Comparison of ENCODE assay signal across 12 cellular contexts in genomic region chr5:172700686-172701324, GRCh38. TPM values are rescaled to one million over a fixed set of nuclear protein-coding genes. Genes with fewer than 3 reads are reported as not detected.
DNase-seq lines count a peak whose midpoint lies in the region; ATAC-seq and TF ChIP-seq lines count a peak whose summit lies in the region.
"Had no signal": no experiment of that assay in that cellular context is flagged by ENCODE, and none has a peak within 500 bp of the region (broad histone marks: within the 10 kb centered on the region; RNA-seq: fewer than 3 reads in every experiment).

No MANE protein-coding gene starts in this region.

- H3K27ac ChIP-seq in thyroid gland, result no peak overlapping the region

- TF ChIP-seq POLR2A in thyroid gland (IDR thresholded peaks at IDR 0.05), result no peak

- H3K36me3 ChIP-seq in mucosa of descending colon (ENCODE audit: low read depth), result no peaks in the 10 kb centered on the region
- H3K36me3 ChIP-seq in thyroid gland, result no peaks in the 10 kb centered on the region
- H3K36me3 ChIP-seq: tibial nerve had no signal

- WGBS in thyroid gland, 2 donors, result 24 to 34% methylated on average over 9 to 10 of the region's 10 CpGs

- ATAC-seq in left cardiac atrium, result peak; percentile 4 to 35
- peak; percentile 55 for ATAC-seq in mucosa of descending colon

- TF ChIP-seq CTCF in mucosa of descending colon (IDR thresholded peaks at IDR 0.05) (no peak), thyroid gland (IDR thresholded peaks at IDR 0.05) (no peak)

- intact Hi-C loops in left cardiac atrium (cut with DNase I) (loop anchor here in 1 of 2 donors (5.0 kb wide), 1 partner anchor 591 kb away; no protein-coding TSS in a partner anchor), mucosa of descending colon (cut with DNase I, micrococcal nuclease) (no loop called here), thyroid gland (cut with DNase I) (no loop called here)

- H3K4me3 ChIP-seq in mucosa of descending colon, result no peak overlapping the region
- no peak overlapping the region for H3K4me3 ChIP-seq in thyroid gland (replicated peaks in 1 of 3)
- H3K4me3 ChIP-seq: tibial nerve had no signal

- H3K4me1 ChIP-seq in mucosa of descending colon (ENCODE audit: low read depth) (peaks cover 2% of the 10 kb centered on the region), thyroid gland (peaks cover 0 to 22% of the 10 kb centered on the region in 2 donors)

- DNase-seq in DMS53 (lab: John Stamatoyannopoulos, UW) (peak; percentile 76), NCI-H69 (lab: John Stamatoyannopoulos, UW) (peak; percentile 78), left cardiac atrium (no peak), mucosa of descending colon (peak in 1 of 3 donors; percentile 27), inferior parietal cortex (ENCODE audit: extremely low spot score) (no peak), thyroid gland (no peak), nucleus accumbens (lab: John Stamatoyannopoulos, UW) (no peak), HK-2 (ENCODE audit: unreplicated experiment) (no peak)
- DNase-seq: activated CD4-positive, alpha-beta T cell treated with anti-CD3 and anti-CD28 coated beads, Interleukin-2, amount 50 U/mL, for 1 hour; activated T-cell treated with anti-CD3 and anti-CD28 coated beads, Interleukin-2, amount 50 U/mL, for 24 hours; NCI-H1048 had no signal

- no peaks in the 10 kb centered on the region for H3K27me3 ChIP-seq in thyroid gland
- H3K27me3 ChIP-seq: tibial nerve had no signal

- H3K9me3 ChIP-seq in mucosa of descending colon, result no peaks in the 10 kb centered on the region
- no peaks in the 10 kb centered on the region for H3K9me3 ChIP-seq in thyroid gland
- H3K9me3 ChIP-seq: tibial nerve had no signal

RNA-seq across cellular contexts. Expression of gene NEURL1B, which starts 59.7 kb away (rescaled TPM):
- total RNA-seq in left cardiac atrium, result 10 to 100 TPM; 20.6 to 33.6 TPM
- total RNA-seq in mucosa of descending colon, result 10 to 100 TPM; 65.7 to 97.6 (median 96.6) TPM
- 10 to 100 TPM in 2 of 4 donors, 1 to 10 TPM in 2; 8.2 to 29.9 (median 10.9) TPM for total RNA-seq in thyroid gland

Comparison
In these comparisons a context has a peak if more than half of its experiments do, and no peak if none do; other contexts are left out.
1. DNase-seq: peak in DMS53 (single experiment) and NCI-H69 (single experiment); none in left cardiac atrium (single experiment), inferior parietal cortex (single experiment), thyroid gland (0 of 2), nucleus accumbens (0 of 56) and HK-2 (single experiment).